18 cellular contexts compared by ENCODE assay signal in genomic region chr20:62766716-62767115, GRCh38. TPM values are rescaled to one million over a fixed set of nuclear protein-coding genes. Genes with fewer than 3 reads are reported as not detected.
A peak's percentile ranks its signal among the peaks of the same experiment; 100 is the strongest.
DNase-seq lines count a peak whose midpoint lies in the region; ATAC-seq, FAIRE-seq and TF ChIP-seq lines count a peak whose summit lies in the region.
"Had no signal": no experiment of that assay in that cellular context is flagged by ENCODE, and none has a peak within 500 bp of the region (broad histone marks: within the 10 kb centered on the region; RNA-seq: fewer than 3 reads in every experiment).

No MANE protein-coding gene starts in this region.

- no peak for ATAC-seq in natural killer cell treated with Interleukin-12 subunit alpha and Interleukin-12 subunit beta and Interleukin-15 and Interleukin-18, amount 100 ng/mL, for 72 hours
- no peak for ATAC-seq in natural killer cell
- no peak for ATAC-seq in activated T-helper 17 cell treated with anti-CD3 and anti-CD28 coated beads, Interleukin-2, amount 50 U/mL, for 72 hours (replicated peaks)
- ATAC-seq in HG02678 (IDR thresholded peaks at IDR 0.05; ENCODE audit: unreplicated experiment): no peak
- no peak for ATAC-seq in GM21360 (IDR thresholded peaks at IDR 0.05; ENCODE audit: unreplicated experiment)
- ATAC-seq: activated T-cell treated with anti-CD3 and anti-CD28 coated beads, Interleukin-2, amount 50 U/mL, for 72 hours had no signal

- no peak for TF ChIP-seq CTCF in natural killer cell (IDR thresholded peaks at IDR 0.05)

- H3K9me3 ChIP-seq in MG63: no peaks in the 10 kb centered on the region
- H3K9me3 ChIP-seq: ovary, vagina had no signal

- H3K9me3 Mint-ChIP-seq in natural killer cell treated with Interleukin-12 subunit alpha and Interleukin-12 subunit beta and Interleukin-15 and Interleukin-18, amount 100 ng/mL, for 72 hours: no peaks in the 10 kb centered on the region
- no peaks in the 10 kb centered on the region for H3K9me3 Mint-ChIP-seq in natural killer cell
- H3K9me3 Mint-ChIP-seq in activated T-helper 17 cell treated with anti-CD3 and anti-CD28 coated beads, Interleukin-2, amount 50 U/mL, for 72 hours: no peaks in the 10 kb centered on the region
- H3K9me3 Mint-ChIP-seq: activated T-cell treated with anti-CD3 and anti-CD28 coated beads, Interleukin-2, amount 50 U/mL, for 72 hours; dendritic cell treated with granulocyte-macrophage colony-stimulating factor and Interleukin-4, amounts not matched to agents 40 ng/mL and 50 ng/mL, for 4 days; memory B cell had no signal

- DNase-seq in natural killer cell treated with Interleukin-12 subunit alpha and Interleukin-12 subunit beta and Interleukin-15 and Interleukin-18, amount 100 ng/mL, for 72 hours (ENCODE audit: low spot score): no peak
- DNase-seq in natural killer cell (no peak), mucosa of gallbladder (ENCODE audit: low spot score) (peak; percentile 41), urothelium cell line (ENCODE audit: low spot score) (no peak), MG63 (no peak)
- DNase-seq: activated CD4-positive, alpha-beta T cell treated with anti-CD3 and anti-CD28 coated beads for 4 hours; activated T-cell treated with anti-CD3 and anti-CD28 coated beads, Interleukin-2, amount 50 U/mL, for 72 hours; KBM-7; NCI-H2081 treated with DMSO at 0.1 percent for 48 hours; ovary; stimulated activated CD8-positive, alpha-beta memory T cell treated with anti-CD3 and anti-CD28 coated beads, Interleukin-4, amount 100 ng/mL, for 48 hours; T-helper 1 cell had no signal

- no peaks in the 10 kb centered on the region for H3K4me1 Mint-ChIP-seq in natural killer cell treated with Interleukin-12 subunit alpha and Interleukin-12 subunit beta and Interleukin-15 and Interleukin-18, amount 100 ng/mL, for 72 hours (ENCODE audit: low read depth in 2 of 2)
- peaks cover 0 to 4% of the 10 kb centered on the region in 2 donors for H3K4me1 Mint-ChIP-seq in natural killer cell
- H3K4me1 Mint-ChIP-seq in activated T-helper 17 cell treated with anti-CD3 and anti-CD28 coated beads, Interleukin-2, amount 50 U/mL, for 72 hours: peaks cover 6% of the 10 kb centered on the region

- intact Hi-C loops in natural killer cell (cut with micrococcal nuclease): no loop called here

- H3K4me3 Mint-ChIP-seq in natural killer cell treated with Interleukin-12 subunit alpha and Interleukin-12 subunit beta and Interleukin-15 and Interleukin-18, amount 100 ng/mL, for 72 hours: no peak overlapping the region
- no peak overlapping the region for H3K4me3 Mint-ChIP-seq in natural killer cell
- H3K4me3 Mint-ChIP-seq in activated T-helper 17 cell treated with anti-CD3 and anti-CD28 coated beads, Interleukin-2, amount 50 U/mL, for 72 hours: no peak overlapping the region
- H3K4me3 Mint-ChIP-seq: activated T-cell treated with anti-CD3 and anti-CD28 coated beads, Interleukin-2, amount 50 U/mL, for 72 hours; dendritic cell treated with granulocyte-macrophage colony-stimulating factor and Interleukin-4, amounts not matched to agents 40 ng/mL and 50 ng/mL, for 4 days; memory B cell had no signal

- H3K27me3 Mint-ChIP-seq in natural killer cell treated with Interleukin-12 subunit alpha and Interleukin-12 subunit beta and Interleukin-15 and Interleukin-18, amount 100 ng/mL, for 72 hours: no peaks in the 10 kb centered on the region
- no peaks in the 10 kb centered on the region for H3K27me3 Mint-ChIP-seq in natural killer cell (ENCODE audit: low read depth in 2 of 2)
- no peaks in the 10 kb centered on the region for H3K27me3 Mint-ChIP-seq in activated T-helper 17 cell treated with anti-CD3 and anti-CD28 coated beads, Interleukin-2, amount 50 U/mL, for 72 hours

- no peaks in the 10 kb centered on the region for H3K36me3 Mint-ChIP-seq in natural killer cell treated with Interleukin-12 subunit alpha and Interleukin-12 subunit beta and Interleukin-15 and Interleukin-18, amount 100 ng/mL, for 72 hours
- no peaks in the 10 kb centered on the region for H3K36me3 Mint-ChIP-seq in natural killer cell
- H3K36me3 Mint-ChIP-seq in activated T-helper 17 cell treated with anti-CD3 and anti-CD28 coated beads, Interleukin-2, amount 50 U/mL, for 72 hours (ENCODE audit: low read depth): no peaks in the 10 kb centered on the region

- peak overlapping the region; percentile 9 to 16 for H3K27ac Mint-ChIP-seq in natural killer cell treated with Interleukin-12 subunit alpha and Interleukin-12 subunit beta and Interleukin-15 and Interleukin-18, amount 100 ng/mL, for 72 hours
- no peak overlapping the region for H3K27ac Mint-ChIP-seq in natural killer cell
- H3K27ac Mint-ChIP-seq in activated T-helper 17 cell treated with anti-CD3 and anti-CD28 coated beads, Interleukin-2, amount 50 U/mL, for 72 hours: peak overlapping the region; percentile 20
- H3K27ac Mint-ChIP-seq: dendritic cell treated with granulocyte-macrophage colony-stimulating factor and Interleukin-4, amounts not matched to agents 40 ng/mL and 50 ng/mL, for 4 days; memory B cell had no signal

- no peak overlapping the region for H3K4me3 ChIP-seq in MG63
- H3K4me3 ChIP-seq: ovary, vagina had no signal

- no peak for FAIRE-seq in urothelium cell line (lab: Jason Lieb, UNC)

- no peaks in the 10 kb centered on the region for H3K36me3 ChIP-seq in MG63
- H3K36me3 ChIP-seq: ovary, vagina had no signal

- no peaks in the 10 kb centered on the region for H3K27me3 ChIP-seq in MG63
- H3K27me3 ChIP-seq: ovary, vagina had no signal

RNA-seq across cellular contexts. Expression of gene MRGBP, which starts 29.6 kb away (rescaled TPM):
- total RNA-seq in natural killer cell treated with Interleukin-12 subunit alpha and Interleukin-12 subunit beta and Interleukin-15 and Interleukin-18, amount 100 ng/mL, for 72 hours: 10 to 100 TPM; 14.4 to 19.3 TPM
- total RNA-seq in natural killer cell (10 to 100 TPM in 2 of 3 donors, 1 to 10 TPM in 1; 8.3 to 12.8 (median 10.0) TPM), mucosa of gallbladder (8.9 TPM)
- 10 to 100 TPM; 16.0 to 20.5 TPM for total RNA-seq in activated T-helper 17 cell treated with anti-CD3 and anti-CD28 coated beads, Interleukin-2, amount 50 U/mL, for 72 hours
- 52.1 and 63.5 TPM in 2 replicates for total RNA-seq in MG63 (2014; rRNA removed; shearing (Covaris generic); ENCODE audit: low replicate concordance)

RNA-seq across cellular contexts. Expression of gene OGFR, which starts 37.9 kb away (rescaled TPM):
- total RNA-seq in natural killer cell treated with Interleukin-12 subunit alpha and Interleukin-12 subunit beta and Interleukin-15 and Interleukin-18, amount 100 ng/mL, for 72 hours: 10 to 100 TPM; 75.9 to 88.7 TPM
- total RNA-seq in natural killer cell (10 to 100 TPM; 71.0 to 84.0 (median 83.0) TPM), mucosa of gallbladder (50.8 TPM)
- 10 to 100 TPM; 42.3 to 52.6 TPM for total RNA-seq in activated T-helper 17 cell treated with anti-CD3 and anti-CD28 coated beads, Interleukin-2, amount 50 U/mL, for 72 hours
- 67.7 and 72.3 TPM in 2 replicates for total RNA-seq in MG63 (2014; rRNA removed; shearing (Covaris generic); ENCODE audit: low replicate concordance)

RNA-seq across cellular contexts. Expression of gene COL9A3, which starts 50.1 kb away (rescaled TPM):
- total RNA-seq in natural killer cell treated with Interleukin-12 subunit alpha and Interleukin-12 subunit beta and Interleukin-15 and Interleukin-18, amount 100 ng/mL, for 72 hours: not detected
- total RNA-seq in natural killer cell (1 to 10 TPM in 1 of 3 donors, not detected in 2; 1.9 TPM), mucosa of gallbladder (3.6 TPM)
- total RNA-seq in activated T-helper 17 cell treated with anti-CD3 and anti-CD28 coated beads, Interleukin-2, amount 50 U/mL, for 72 hours: not detected
- 2.8 TPM in 1 of 2 replicates, not detected in the other for total RNA-seq in MG63 (2014; rRNA removed; shearing (Covaris generic); ENCODE audit: low replicate concordance)

RNA-seq across cellular contexts. Expression of gene NTSR1, which starts 58.1 kb away (rescaled TPM):
- not detected for total RNA-seq in natural killer cell treated with Interleukin-12 subunit alpha and Interleukin-12 subunit beta and Interleukin-15 and Interleukin-18, amount 100 ng/mL, for 72 hours
- total RNA-seq in natural killer cell (under 1 TPM in 2 of 3 donors, not detected in 1; 0.11 to 0.45 TPM), mucosa of gallbladder (0.40 TPM)
- not detected for total RNA-seq in activated T-helper 17 cell treated with anti-CD3 and anti-CD28 coated beads, Interleukin-2, amount 50 U/mL, for 72 hours
- 0.40 TPM in 1 of 2 replicates, not detected in the other for total RNA-seq in MG63 (2014; rRNA removed; shearing (Covaris generic); ENCODE audit: low replicate concordance)
- total RNA-seq: activated T-cell treated with anti-CD3 and anti-CD28 coated beads, Interleukin-2, amount 50 U/mL, for 72 hours had no signal

Comparison
In these comparisons a context has a peak if more than half of its experiments do, and no peak if none do; other contexts are left out.
1. H3K27ac Mint-ChIP-seq: peak in natural killer cell treated with Interleukin-12 subunit alpha and Interleukin-12 subunit beta and Interleukin-15 and Interleukin-18, amount 100 ng/mL, for 72 hours (2 of 2) and activated T-helper 17 cell treated with anti-CD3 and anti-CD28 coated beads, Interleukin-2, amount 50 U/mL, for 72 hours (single experiment); none in natural killer cell (0 of 2).